ENCODE assay signal across 27 cellular contexts in genomic region chr5:77369566-77369965, GRCh38.
"Had no signal": no experiment of that assay in that cellular context is flagged by ENCODE, and none has a peak within 500 bp of the region (broad histone marks: within the 10 kb centered on the region; RNA-seq: fewer than 3 reads in every experiment).

No MANE protein-coding gene starts in this region.

- DNase-seq: activated B cell treated with CpG ODN at 0.5 μM for 24 hours; activated CD8-positive, alpha-beta T cell treated with anti-CD3 and anti-CD28 coated beads, Interleukin-2, amount 10 ng/mL, durations not matched to agents 7 days and 5 days; activated naive CD4-positive, alpha-beta T cell treated with Interleukin-2 at 50 U/mL for 16 hours; activated T-cell treated with anti-CD3 and anti-CD28 coated beads for 4 hours; activated T-cell treated with anti-CD3 and anti-CD28 coated beads, Interleukin-2, amount 50 U/mL, for 72 hours; colonic mucosa; effector CD8-positive, alpha-beta T cell; esophagus squamous epithelium; foreskin melanocyte; heart right ventricle; kidney glomerular epithelial cell; lower lobe of right lung; mesenchymal stem cell; naive thymus-derived CD8-positive, alpha-beta T cell; nucleus accumbens; pancreas; retina; small intestine; stimulated activated CD4-positive, alpha-beta T cell treated with anti-CD3 and anti-CD28 coated beads, Interleukin-1b, Interleukin-23, amount 100 ng/mL, for 48 hours; stimulated activated naive CD4-positive, alpha-beta T cell; T-helper 2 cell; transverse colon had no signal

- H3K27me3 ChIP-seq: colonic mucosa, esophagus squamous epithelium, heart right ventricle, pancreas, suprapubic skin, transverse colon had no signal

- H3K4me3 ChIP-seq: colonic mucosa, esophagus squamous epithelium, heart right ventricle, lower lobe of right lung, pancreas, prostate gland, suprapubic skin, transverse colon had no signal

- ATAC-seq: activated CD8-positive, alpha-beta T cell treated with anti-CD3 and anti-CD28 coated beads, Interleukin-2, amount 10 ng/mL, durations not matched to agents 7 days and 5 days; activated T-cell treated with anti-CD3 and anti-CD28 coated beads, Interleukin-2, amount 50 U/mL, for 72 hours; heart right ventricle; left lobe of liver; naive thymus-derived CD8-positive, alpha-beta T cell; pancreas; sciatic nerve had no signal

- H3K27ac ChIP-seq: colonic mucosa, epithelial cell of prostate, esophagus squamous epithelium, heart right ventricle, lower lobe of right lung, pancreas, prostate gland, suprapubic skin, transverse colon had no signal

- H3K36me3 ChIP-seq: colonic mucosa, esophagus squamous epithelium, heart right ventricle, lower lobe of right lung, pancreas, prostate gland, suprapubic skin, transverse colon had no signal

- H3K9me3 ChIP-seq: colonic mucosa, esophagus squamous epithelium, heart right ventricle, lower lobe of right lung, pancreas, prostate gland, suprapubic skin, transverse colon had no signal

- H3K4me1 ChIP-seq: colonic mucosa, heart right ventricle, lower lobe of right lung, pancreas, suprapubic skin, transverse colon had no signal
